Comparison of ENCODE assay signal across 8 cellular contexts in the genomic region with DNA sequence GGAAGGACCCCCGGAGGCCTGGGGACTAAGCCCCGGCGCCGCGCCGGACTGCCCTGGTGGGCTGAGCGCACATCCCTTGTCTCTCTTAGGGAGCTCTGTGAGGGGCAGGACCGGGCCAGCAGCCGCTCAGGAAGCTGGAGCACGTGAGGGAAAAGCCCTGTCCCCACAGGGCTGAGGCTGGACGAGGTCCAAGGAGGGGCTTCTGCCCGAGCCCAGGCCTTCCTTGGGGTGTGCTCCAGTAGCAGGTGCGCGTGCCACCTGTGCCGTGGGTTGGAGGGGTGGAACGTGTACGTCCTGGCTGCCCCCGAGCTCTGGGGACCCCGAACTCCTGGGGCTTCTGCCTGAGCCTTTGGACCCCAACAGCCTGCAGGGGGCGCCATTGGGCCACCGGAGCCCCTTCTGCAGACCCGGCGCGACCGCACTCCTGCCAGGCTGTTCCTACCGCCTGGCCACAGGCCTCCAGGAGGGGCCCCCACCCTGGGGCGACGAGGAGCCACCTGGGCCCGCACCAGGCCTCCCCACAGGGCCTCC. TPM values are rescaled to one million over a fixed set of nuclear protein-coding genes. Genes with fewer than 3 reads are reported as not detected.
DNase-seq lines count a peak whose midpoint lies in the region; ATAC-seq and TF ChIP-seq lines count a peak whose summit lies in the region.

No MANE protein-coding gene starts in this region.

- H3K36me3 ChIP-seq in ES-I3 (ENCODE audit: insufficient read depth, low read length) (peaks cover 8% of the 10 kb centered on the region), SK-N-MC (ENCODE audit: insufficient read depth, low read length) (peaks cover 12% of the 10 kb centered on the region; the same call in 1 of the 2 replicates), prostate gland (no peaks in the 10 kb centered on the region), aorta (ENCODE audit: control insufficient read depth in 1 of 2, insufficient read depth in 2 of 2, low read length in 1 of 2) (no peaks in the 10 kb centered on the region)

- H3K9ac ChIP-seq in ES-I3 (ENCODE audit: low read depth, low read length) (peak overlapping the region; percentile 13; the same call in 1 of the 2 replicates), SK-N-MC (ENCODE audit: insufficient read length) (no peak overlapping the region)

- H3K4me3 ChIP-seq in LNCaP clone FGC (ENCODE audit: low read depth, low read length) = no peak overlapping the region
- H3K4me3 ChIP-seq in SK-N-MC = peak overlapping the region; percentile 69
- no peak overlapping the region for H3K4me3 ChIP-seq in prostate gland
- H3K4me3 ChIP-seq in aorta (ENCODE audit: low read length in 2 of 2) = no peak overlapping the region

- WGBS in prostate gland = 7% methylated on average over 29 of the region's 29 CpGs
- WGBS in aorta, 2 donors = 6 to 9% methylated on average over 29 of the region's 29 CpGs

- intact Hi-C loops in prostate gland (cut with DNase I) = loop anchor here (5.0 kb wide), 2 partner anchors 64 to 149 kb away; no protein-coding TSS in a partner anchor
- intact Hi-C loops in aorta (cut with DNase I) = loop anchor here (1.0 to 10.0 kb wide), 3 partner anchors 56 to 149 kb away; no protein-coding TSS in a partner anchor

- DNase-seq in LNCaP clone FGC (ENCODE audit: low read depth) (no peak), SK-N-MC (ENCODE audit: low read depth, low spot score) (no peak), activated gamma-delta T cell treated with Interleukin-2 at 50 U/mL for 16 hours (peak; percentile 78), glomerular visceral epithelial cell (ENCODE audit: extremely low spot score) (peak; percentile 81), prostate gland (ENCODE audit: low spot score) (peak; percentile 63), aorta (peak; percentile 71 to 89)

- no peak for TF ChIP-seq POLR2A in prostate gland (IDR thresholded peaks at IDR 0.05)

- H3K4me1 ChIP-seq in ES-I3 (ENCODE audit: insufficient read depth, low read length) (peaks cover 13% of the 10 kb centered on the region), prostate gland (replicated peaks) (peaks cover 5% of the 10 kb centered on the region), aorta (ENCODE audit: control insufficient read depth in 1 of 2, insufficient read depth in 2 of 2, low read length in 2 of 2) (no peaks in the 10 kb centered on the region)

- peak; percentile 70 for TF ChIP-seq CTCF in LNCaP clone FGC (IDR thresholded peaks at IDR 0.05; ENCODE audit: control insufficient read depth, extremely low read depth, insufficient read depth)
- peak; percentile 59 to 87 (median 81) for TF ChIP-seq CTCF in prostate gland (IDR thresholded peaks at IDR 0.05)

- H3K27me3 ChIP-seq in prostate gland (replicated peaks; ENCODE audit: insufficient read depth) = peaks cover 4% of the 10 kb centered on the region
- no peaks in the 10 kb centered on the region for H3K27me3 ChIP-seq in aorta (ENCODE audit: control insufficient read depth in 1 of 2, insufficient read depth in 2 of 2, low read length in 1 of 2)

- no peak overlapping the region for H3K27ac ChIP-seq in SK-N-MC
- no peak overlapping the region for H3K27ac ChIP-seq in prostate gland
- H3K27ac ChIP-seq in aorta (ENCODE audit: low read depth in 1 of 2, low read length in 2 of 2) = no peak overlapping the region

- H3K9me3 ChIP-seq in ES-I3 (ENCODE audit: control insufficient read depth, insufficient read depth, low read length) (no peaks in the 10 kb centered on the region), SK-N-MC (ENCODE audit: low read depth, low read length) (no peaks in the 10 kb centered on the region), prostate gland (no peaks in the 10 kb centered on the region), aorta (ENCODE audit: control insufficient read depth, low read length) (no peaks in the 10 kb centered on the region)

- ATAC-seq in aorta (ENCODE audit: low FRiP score) (no peak), GM21447 (IDR thresholded peaks at IDR 0.05; ENCODE audit: unreplicated experiment) (no peak)

RNA-seq across cellular contexts. Expression of a gene that starts 27.2 kb away (rescaled TPM):
- total RNA-seq in prostate gland (10 to 100 TPM in 1 of 2 donors, 1 to 10 TPM in 1; 4.3 to 35.6 TPM), aorta (10 to 100 TPM in 1 of 2 donors, 1 to 10 TPM in 1; 7.6 to 16.1 TPM)
- 1 to 10 TPM; 5.2 to 9.3 TPM for polyA plus RNA-seq in aorta

RNA-seq across cellular contexts. Expression of a gene that starts 27.4 kb away (rescaled TPM):
- total RNA-seq in prostate gland = 10 to 100 TPM; 73.7 to 81.7 TPM
- 10 to 100 TPM; 24.9 to 26.6 TPM for total RNA-seq in aorta
- 10 to 100 TPM; 14.8 to 36.4 TPM for polyA plus RNA-seq in aorta

RNA-seq across cellular contexts. Expression of a gene that starts 36.4 kb away (rescaled TPM):
- 10 to 100 TPM; 46.7 to 84.5 TPM for total RNA-seq in prostate gland
- 10 to 100 TPM; 25.1 to 25.3 TPM for total RNA-seq in aorta
- polyA plus RNA-seq in aorta = 10 to 100 TPM; 27.2 to 35.1 TPM

RNA-seq across cellular contexts. Expression of a gene that starts 44.6 kb away (rescaled TPM):
- total RNA-seq in prostate gland (10 to 100 TPM in 1 of 2 donors, 1 to 10 TPM in 1; 8.7 to 78.2 TPM), aorta (1 to 10 TPM; 1.2 to 4.0 TPM)
- 1 to 10 TPM; 1.0 to 2.4 TPM for polyA plus RNA-seq in aorta

Comparison
In these comparisons a context has a peak if more than half of its experiments do, and no peak if none do; other contexts are left out.
1. DNase-seq: peak in activated gamma-delta T cell treated with Interleukin-2 at 50 U/mL for 16 hours (single experiment), glomerular visceral epithelial cell (single experiment), prostate gland (single experiment) and aorta (2 of 2); none in LNCaP clone FGC (single experiment) and SK-N-MC (single experiment).